Comparison of ENCODE assay signal across 8 cellular contexts in the genomic region with DNA sequence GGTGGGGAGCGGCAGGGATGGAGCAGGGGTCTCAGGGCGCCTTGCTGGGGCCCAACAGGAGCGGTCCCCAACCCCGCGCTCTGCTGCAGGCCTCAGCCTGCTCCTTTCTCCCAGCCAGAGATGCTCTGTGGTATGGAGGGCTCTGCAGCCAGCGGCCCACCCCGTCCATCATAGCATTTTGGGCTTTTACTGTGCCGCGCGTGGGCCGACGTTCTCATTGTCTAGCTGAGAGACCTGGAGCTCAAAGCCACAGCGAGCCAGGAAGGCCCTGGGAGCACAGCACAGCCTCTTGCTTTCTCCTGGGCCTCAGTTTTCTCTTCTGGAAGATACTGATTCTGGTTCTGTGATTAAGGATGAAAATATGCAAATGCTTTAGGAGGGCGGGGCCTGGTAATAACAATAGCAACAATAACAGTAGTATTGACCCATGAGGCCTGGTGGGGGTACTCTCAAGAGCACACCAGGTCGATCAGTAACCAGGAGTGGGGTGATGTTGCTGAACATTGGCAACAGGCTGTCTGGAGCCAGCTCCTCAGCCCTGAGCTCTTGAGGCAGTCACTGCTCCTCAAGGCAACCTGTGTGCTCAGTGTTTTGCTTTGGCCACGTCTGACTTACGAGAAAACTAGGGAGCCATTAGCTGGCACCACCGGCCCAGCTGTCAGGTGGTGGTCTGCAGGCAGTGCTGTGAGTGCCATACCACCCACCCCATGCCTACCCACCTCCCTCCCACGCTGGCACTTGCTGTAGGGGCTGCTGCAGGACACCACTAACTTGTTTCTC. TPM values are rescaled to one million over a fixed set of nuclear protein-coding genes. Genes with fewer than 3 reads are reported as not detected.
DNase-seq lines count a peak whose midpoint lies in the region; ATAC-seq and TF ChIP-seq lines count a peak whose summit lies in the region.

No MANE protein-coding gene starts in this region.

- no peak for TF ChIP-seq CTCF in AG09309 (IDR thresholded peaks at IDR 0.05; ENCODE audit: control insufficient read depth, insufficient read depth, low read depth, low read length, missing control alignments)
- TF ChIP-seq CTCF in colonic mucosa (IDR thresholded peaks at IDR 0.05): peak; percentile 8

- peak overlapping the region; percentile 94 for H2AFZ ChIP-seq in neuron (ENCODE audit: low read depth, low read length)
- H2AFZ ChIP-seq in Karpas-422 (ENCODE audit: low read length): no peak overlapping the region

- H3K9me3 ChIP-seq in colonic mucosa: no peaks in the 10 kb centered on the region
- H3K9me3 ChIP-seq in neuron (ENCODE audit: low read length): peaks cover 5% of the 10 kb centered on the region
- no peaks in the 10 kb centered on the region for H3K9me3 ChIP-seq in Karpas-422 (ENCODE audit: low read length)

- H3K4me3 ChIP-seq in AG09309 (ENCODE audit: control insufficient read depth, low read depth, low read length) (peak overlapping the region; percentile 17), colonic mucosa (peak overlapping the region; percentile 46), neuron (ENCODE audit: low read length) (peak overlapping the region; percentile 37), Karpas-422 (ENCODE audit: low read length) (no peak overlapping the region)

- H3K27me3 ChIP-seq in colonic mucosa: peaks cover 8% of the 10 kb centered on the region
- no peaks in the 10 kb centered on the region for H3K27me3 ChIP-seq in neuron (ENCODE audit: insufficient read depth, low read length)
- H3K27me3 ChIP-seq in Karpas-422 (ENCODE audit: low read length): no peaks in the 10 kb centered on the region

- DNase-seq in AG09309 (ENCODE audit: low read depth) (no peak), colonic mucosa (no peak), NCI-H1930 (lab: John Stamatoyannopoulos, UW) (no peak), NCI-H510A treated with DMSO at 0.1 percent for 48 hours (lab: John Stamatoyannopoulos, UW) (no peak), Karpas-422 (no peak)

- no peaks in the 10 kb centered on the region for H3K9me2 ChIP-seq in Karpas-422 (replicated peaks; ENCODE audit: insufficient read depth, low read length)

- peak; percentile 3 for ATAC-seq in HG03521 (IDR thresholded peaks at IDR 0.05; ENCODE audit: unreplicated experiment)
- ATAC-seq in HG03159 (IDR thresholded peaks at IDR 0.05; ENCODE audit: unreplicated experiment): no peak

- peaks cover 11% of the 10 kb centered on the region; the same call in 1 of the 2 replicates for H4K20me1 ChIP-seq in Karpas-422 (ENCODE audit: insufficient read depth, low read depth, low read length)

- H3K9ac ChIP-seq in colonic mucosa (ENCODE audit: low read depth in 2 of 2, low read length in 2 of 2): no peak overlapping the region
- no peak overlapping the region for H3K9ac ChIP-seq in Karpas-422 (ENCODE audit: low read length)

- H3K4me1 ChIP-seq in colonic mucosa (peaks cover 14% of the 10 kb centered on the region), neuron (ENCODE audit: insufficient read depth, low read length) (peaks cover 13% of the 10 kb centered on the region), Karpas-422 (ENCODE audit: low read length) (no peaks in the 10 kb centered on the region)

- no peaks in the 10 kb centered on the region for H3K79me2 ChIP-seq in Karpas-422 (ENCODE audit: low read length)

- no peak overlapping the region for H3K27ac ChIP-seq in colonic mucosa
- H3K27ac ChIP-seq in Karpas-422 (ENCODE audit: low read length): no peak overlapping the region

- H3K36me3 ChIP-seq in colonic mucosa: no peaks in the 10 kb centered on the region
- peaks cover 15% of the 10 kb centered on the region for H3K36me3 ChIP-seq in neuron (ENCODE audit: insufficient read depth, low read length)
- H3K36me3 ChIP-seq in Karpas-422 (ENCODE audit: insufficient read depth, low read length): no peaks in the 10 kb centered on the region

- H3K4me2 ChIP-seq in Karpas-422 (ENCODE audit: low read depth, low read length, poor library complexity, severe bottlenecking): no peak overlapping the region

- intact Hi-C loops in colonic mucosa (cut with DNase I): loop anchor here (2.0 to 10.0 kb wide), 3 partner anchors 72 to 148 kb away; no protein-coding TSS in a partner anchor

RNA-seq across cellular contexts. Expression of a gene that starts 1.1 kb away (rescaled TPM):
- 10 to 100 TPM; 21.6 to 24.9 TPM for total RNA-seq in colonic mucosa
- total RNA-seq in Karpas-422 (2014; rRNA removed; shearing (Covaris generic); ENCODE audit: low replicate concordance): not detected in 2 replicates

RNA-seq across cellular contexts. Expression of a gene that starts 20.5 kb away (rescaled TPM):
- 10 to 100 TPM; 15.3 to 23.8 TPM for total RNA-seq in colonic mucosa
- 8.8 and 17.6 TPM in 2 replicates for total RNA-seq in Karpas-422 (2014; rRNA removed; shearing (Covaris generic); ENCODE audit: low replicate concordance)

Comparison
In these comparisons a context has a peak if more than half of its experiments do, and no peak if none do; other contexts are left out.
1. RNA of a gene that starts 1.1 kb away (total RNA-seq): 21.6 to 24.9 TPM in colonic mucosa; not detected in Karpas-422; every median in the first group is over 10 times any median in the second.